2 cellular contexts compared by ENCODE assay signal in the genomic region with DNA sequence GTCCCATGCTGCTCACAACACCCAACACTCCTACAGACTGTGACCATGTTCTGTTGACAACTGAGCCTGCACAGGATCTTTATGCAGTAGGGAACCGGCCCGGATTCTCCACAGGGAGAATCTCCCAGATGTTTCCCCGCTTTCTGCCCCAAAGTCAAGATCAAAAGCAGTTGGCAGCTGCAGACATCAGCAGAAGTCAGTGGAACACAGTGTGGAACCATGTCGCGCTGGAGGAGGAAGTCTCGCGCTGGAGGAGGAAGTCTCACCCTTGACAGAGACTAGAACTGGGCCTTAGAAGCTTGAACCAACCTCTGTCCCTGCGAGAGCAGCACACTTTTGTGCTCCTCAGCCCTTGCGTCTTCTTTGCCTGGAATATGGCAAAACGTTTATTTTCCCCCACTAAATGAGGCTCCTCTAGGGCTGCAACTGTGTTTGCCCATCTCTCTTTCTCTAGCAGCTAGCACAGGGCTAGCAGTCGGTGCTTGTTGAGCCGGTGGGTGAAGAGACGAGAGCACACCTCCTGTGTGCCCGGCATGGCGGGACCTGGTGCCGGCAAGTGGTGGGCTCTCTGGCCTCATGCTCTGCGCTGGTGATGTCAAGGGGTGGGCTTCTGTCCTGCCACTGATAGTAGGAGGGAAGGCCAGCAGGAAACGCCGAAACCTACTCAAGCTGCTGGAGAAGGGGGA.
TF ChIP-seq lines count a peak whose summit lies in the region.

No MANE protein-coding gene starts in this region.

TF ChIP-seq in SK-N-SH, 30 proteins besides CTCF, POLR2A, EP300 and RAD21 (continued from another document):
- TF ChIP-seq, protein P1, sequence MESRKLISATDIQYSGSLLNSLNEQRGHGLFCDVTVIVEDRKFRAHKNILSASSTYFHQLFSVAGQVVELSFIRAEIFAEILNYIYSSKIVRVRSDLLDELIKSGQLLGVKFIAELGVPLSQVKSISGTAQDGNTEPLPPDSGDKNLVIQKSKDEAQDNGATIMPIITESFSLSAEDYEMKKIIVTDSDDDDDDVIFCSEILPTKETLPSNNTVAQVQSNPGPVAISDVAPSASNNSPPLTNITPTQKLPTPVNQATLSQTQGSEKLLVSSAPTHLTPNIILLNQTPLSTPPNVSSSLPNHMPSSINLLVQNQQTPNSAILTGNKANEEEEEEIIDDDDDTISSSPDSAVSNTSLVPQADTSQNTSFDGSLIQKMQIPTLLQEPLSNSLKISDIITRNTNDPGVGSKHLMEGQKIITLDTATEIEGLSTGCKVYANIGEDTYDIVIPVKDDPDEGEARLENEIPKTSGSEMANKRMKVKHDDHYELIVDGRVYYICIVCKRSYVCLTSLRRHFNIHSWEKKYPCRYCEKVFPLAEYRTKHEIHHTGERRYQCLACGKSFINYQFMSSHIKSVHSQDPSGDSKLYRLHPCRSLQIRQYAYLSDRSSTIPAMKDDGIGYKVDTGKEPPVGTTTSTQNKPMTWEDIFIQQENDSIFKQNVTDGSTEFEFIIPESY (IDR thresholded peaks at IDR 0.05; ENCODE audit: borderline replicate concordance, low read depth), result no peak
- TF ChIP-seq SMC3 (IDR thresholded peaks at IDR 0.05; ENCODE audit: low read depth, low read length), result no peak
- TF ChIP-seq RCOR1 (IDR thresholded peaks at IDR 0.05; ENCODE audit: low read length), result no peak
- no peak for TF ChIP-seq MAX (IDR thresholded peaks at IDR 0.05; ENCODE audit: low read depth)
- no peak for TF ChIP-seq NFIC (IDR thresholded peaks at IDR 0.05; ENCODE audit: borderline replicate concordance)
- TF ChIP-seq NRF1 (IDR thresholded peaks at IDR 0.05; ENCODE audit: low read depth, low read length), result no peak
- TF ChIP-seq TAF1 (IDR thresholded peaks at IDR 0.05; ENCODE audit: borderline replicate concordance, low read depth, low read length), result no peak

TF ChIP-seq in SK-N-SH treated with all-trans-retinoic acid at 6 μM for 48 hours, 23 proteins besides CTCF, POLR2A, EP300 and RAD21 (continued from another document):
- TF ChIP-seq, protein P2, sequence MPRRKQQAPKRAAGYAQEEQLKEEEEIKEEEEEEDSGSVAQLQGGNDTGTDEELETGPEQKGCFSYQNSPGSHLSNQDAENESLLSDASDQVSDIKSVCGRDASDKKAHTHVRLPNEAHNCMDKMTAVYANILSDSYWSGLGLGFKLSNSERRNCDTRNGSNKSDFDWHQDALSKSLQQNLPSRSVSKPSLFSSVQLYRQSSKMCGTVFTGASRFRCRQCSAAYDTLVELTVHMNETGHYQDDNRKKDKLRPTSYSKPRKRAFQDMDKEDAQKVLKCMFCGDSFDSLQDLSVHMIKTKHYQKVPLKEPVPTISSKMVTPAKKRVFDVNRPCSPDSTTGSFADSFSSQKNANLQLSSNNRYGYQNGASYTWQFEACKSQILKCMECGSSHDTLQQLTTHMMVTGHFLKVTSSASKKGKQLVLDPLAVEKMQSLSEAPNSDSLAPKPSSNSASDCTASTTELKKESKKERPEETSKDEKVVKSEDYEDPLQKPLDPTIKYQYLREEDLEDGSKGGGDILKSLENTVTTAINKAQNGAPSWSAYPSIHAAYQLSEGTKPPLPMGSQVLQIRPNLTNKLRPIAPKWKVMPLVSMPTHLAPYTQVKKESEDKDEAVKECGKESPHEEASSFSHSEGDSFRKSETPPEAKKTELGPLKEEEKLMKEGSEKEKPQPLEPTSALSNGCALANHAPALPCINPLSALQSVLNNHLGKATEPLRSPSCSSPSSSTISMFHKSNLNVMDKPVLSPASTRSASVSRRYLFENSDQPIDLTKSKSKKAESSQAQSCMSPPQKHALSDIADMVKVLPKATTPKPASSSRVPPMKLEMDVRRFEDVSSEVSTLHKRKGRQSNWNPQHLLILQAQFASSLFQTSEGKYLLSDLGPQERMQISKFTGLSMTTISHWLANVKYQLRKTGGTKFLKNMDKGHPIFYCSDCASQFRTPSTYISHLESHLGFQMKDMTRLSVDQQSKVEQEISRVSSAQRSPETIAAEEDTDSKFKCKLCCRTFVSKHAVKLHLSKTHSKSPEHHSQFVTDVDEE (CRISPR knock-in tag; IDR thresholded peaks at IDR 0.05), result no peak
- TF ChIP-seq CSRNP3 (CRISPR knock-in tag; IDR thresholded peaks at IDR 0.05), result no peak
- no peak for TF ChIP-seq BACH2 (CRISPR knock-in tag; IDR thresholded peaks at IDR 0.05; ENCODE audit: borderline replicate concordance)
- no peak for TF ChIP-seq ZFP30 (CRISPR knock-in tag; IDR thresholded peaks at IDR 0.05)
TF ChIP-seq in SK-N-SH treated with all-trans-retinoic acid at 6 μM for 48 hours: peak in this region for 0.
